11 cellular contexts compared by ENCODE assay signal in genomic region chr1:202618387-202619022, GRCh38.
DNase-seq lines count a peak whose midpoint lies in the region; ATAC-seq and TF ChIP-seq lines count a peak whose summit lies in the region.
"Had no signal": no experiment of that assay in that cellular context is flagged by ENCODE, and none has a peak within 500 bp of the region (broad histone marks: within the 10 kb centered on the region; RNA-seq: fewer than 3 reads in every experiment).

No MANE protein-coding gene starts in this region.

- no peak for DNase-seq in activated naive CD4-positive, alpha-beta T cell treated with anti-CD3 and anti-CD28 coated beads, Interleukin-2, amount 50 U/mL, for 72 hours (ENCODE audit: low spot score in 2 of 2)
- DNase-seq in activated naive CD4-positive, alpha-beta T cell treated with anti-CD3 and anti-CD28 coated beads, Interleukin-2, amount 50 U/mL, for 16 hours: no peak
- peak; percentile 37 for DNase-seq in HPDE6-E6E7 (ENCODE audit: extremely low spot score)
- DNase-seq in endodermal cell: peak; percentile 59
- no peak for DNase-seq in lower lobe of right lung
- DNase-seq in NCI-H82 treated with DMSO at 0.1 percent for 48 hours (lab: John Stamatoyannopoulos, UW; ENCODE audit: unreplicated experiment): no peak
- DNase-seq in esophagus squamous epithelium (lab: John Stamatoyannopoulos, UW): no peak
- DNase-seq: H9 had no signal

- H3K4me3 ChIP-seq in endodermal cell (ENCODE audit: low read length) (no peak overlapping the region), subcutaneous abdominal adipose tissue (ENCODE audit: low read depth in 1 of 5, low read length in 5 of 5) (no peak overlapping the region), lower lobe of right lung (no peak overlapping the region), esophagus squamous epithelium (no peak overlapping the region)
- H3K4me3 ChIP-seq: skin epidermis had no signal

- H3K4me1 ChIP-seq in endodermal cell (ENCODE audit: control insufficient read depth, insufficient read depth, low read length) (peaks cover 4% of the 10 kb centered on the region), subcutaneous abdominal adipose tissue (ENCODE audit: control insufficient read depth in 5 of 5, insufficient read depth in 5 of 5, low read length in 5 of 5) (peaks cover 3 to 50% (median 42%) of the 10 kb centered on the region in 5 donors), lower lobe of right lung (peaks cover 24% of the 10 kb centered on the region), esophagus squamous epithelium (peaks cover 12 to 41% (median 26%) of the 10 kb centered on the region in 3 donors)

- H3K36me3 ChIP-seq in endodermal cell (ENCODE audit: control insufficient read depth, insufficient read depth, low read length) (no peaks in the 10 kb centered on the region), subcutaneous abdominal adipose tissue (ENCODE audit: control insufficient read depth in 5 of 5, insufficient read depth in 5 of 5, low read length in 5 of 5) (no peaks in the 10 kb centered on the region), lower lobe of right lung (no peaks in the 10 kb centered on the region), esophagus squamous epithelium (no peaks in the 10 kb centered on the region)

- intact Hi-C loops in lower lobe of right lung (cut with DNase I): no loop called here
- intact Hi-C loops in esophagus squamous epithelium (cut with DNase I): no loop called here

- H3K36me3 Mint-ChIP-seq in activated naive CD4-positive, alpha-beta T cell treated with anti-CD3 and anti-CD28 coated beads, Interleukin-2, amount 50 U/mL, for 72 hours: no peaks in the 10 kb centered on the region
- H3K36me3 Mint-ChIP-seq in endodermal cell (ENCODE audit: low read depth): peaks cover 6% of the 10 kb centered on the region

- H3K27me3 ChIP-seq in endodermal cell (ENCODE audit: control insufficient read depth, insufficient read depth, low read length, poor library complexity, severe bottlenecking) (no peaks in the 10 kb centered on the region), subcutaneous abdominal adipose tissue (ENCODE audit: control insufficient read depth in 5 of 5, insufficient read depth in 4 of 5, low read length in 5 of 5) (peaks cover 0 to 6% (median 0%) of the 10 kb centered on the region in 5 donors), lower lobe of right lung (ENCODE audit: low read depth) (peaks cover 31% of the 10 kb centered on the region), esophagus squamous epithelium (peaks cover 0 to 43% (median 0%) of the 10 kb centered on the region in 4 donors)

- H3K9me3 Mint-ChIP-seq in activated naive CD4-positive, alpha-beta T cell treated with anti-CD3 and anti-CD28 coated beads, Interleukin-2, amount 50 U/mL, for 72 hours: no peaks in the 10 kb centered on the region
- H3K9me3 Mint-ChIP-seq in endodermal cell: peaks cover 2% of the 10 kb centered on the region

- no peaks in the 10 kb centered on the region for H3K27me3 Mint-ChIP-seq in endodermal cell (ENCODE audit: insufficient read depth)

- 40 to 73% methylated on average over 2 to 8 of the region's 8 CpGs for WGBS in endodermal cell (ENCODE audit: insufficient coverage in 1 of 2, insufficient read length in 1 of 2), 2 experiments
- WGBS in esophagus squamous epithelium, 2 donors: 35 to 37% methylated on average over 6 to 8 of the region's 8 CpGs

- H3K9ac ChIP-seq in endodermal cell (ENCODE audit: extremely low read depth, low read length, poor library complexity, severe bottlenecking): no peak overlapping the region
- no peak overlapping the region for H3K9ac ChIP-seq in subcutaneous abdominal adipose tissue (ENCODE audit: low read length in 5 of 5)

- ATAC-seq in activated naive CD4-positive, alpha-beta T cell treated with anti-CD3 and anti-CD28 coated beads, Interleukin-2, amount 50 U/mL, for 72 hours: peak; percentile 23 to 58
- ATAC-seq in lower lobe of right lung: no peak

- peaks cover 32% of the 10 kb centered on the region for H3K4me1 Mint-ChIP-seq in endodermal cell

- H3K27ac Mint-ChIP-seq in activated naive CD4-positive, alpha-beta T cell treated with anti-CD3 and anti-CD28 coated beads, Interleukin-2, amount 50 U/mL, for 72 hours: no peak overlapping the region
- H3K27ac Mint-ChIP-seq in endodermal cell: no peak overlapping the region
- H3K27ac Mint-ChIP-seq: B cell had no signal

- TF ChIP-seq POLR2A in esophagus squamous epithelium (IDR thresholded peaks at IDR 0.05): no peak

- TF ChIP-seq CTCF in endodermal cell (conservative IDR thresholded peaks at IDR 0.05): no peak
- no peak for TF ChIP-seq CTCF in lower lobe of right lung (IDR thresholded peaks at IDR 0.05)
- no peak for TF ChIP-seq CTCF in esophagus squamous epithelium (IDR thresholded peaks at IDR 0.05)

- H3K4me3 Mint-ChIP-seq in endodermal cell: no peak overlapping the region
- H3K4me3 Mint-ChIP-seq: B cell, H9 had no signal

- H3K27ac ChIP-seq in endodermal cell (ENCODE audit: low read depth, low read length) (no peak overlapping the region), subcutaneous abdominal adipose tissue (ENCODE audit: low read depth, low read length) (peak overlapping the region; percentile 30), lower lobe of right lung (no peak overlapping the region), esophagus squamous epithelium (peak overlapping the region in 2 of 4 donors; percentile 6 to 49)
- H3K27ac ChIP-seq: skin epidermis had no signal

- H3K9me3 ChIP-seq in endodermal cell (ENCODE audit: control insufficient read depth, low read length): no peaks in the 10 kb centered on the region
- no peaks in the 10 kb centered on the region for H3K9me3 ChIP-seq in subcutaneous abdominal adipose tissue (ENCODE audit: control insufficient read depth in 5 of 5, low read length in 5 of 5)
- no peaks in the 10 kb centered on the region for H3K9me3 ChIP-seq in lower lobe of right lung
- no peaks in the 10 kb centered on the region for H3K9me3 ChIP-seq in esophagus squamous epithelium

Comparison
In these comparisons a context has a peak if more than half of its experiments do, and no peak if none do; other contexts are left out.
1. ATAC-seq: peak in activated naive CD4-positive, alpha-beta T cell treated with anti-CD3 and anti-CD28 coated beads, Interleukin-2, amount 50 U/mL, for 72 hours (2 of 2); none in lower lobe of right lung (0 of 2).
2. DNase-seq: peak in HPDE6-E6E7 (single experiment) and endodermal cell (single experiment); none in activated naive CD4-positive, alpha-beta T cell treated with anti-CD3 and anti-CD28 coated beads, Interleukin-2, amount 50 U/mL, for 72 hours (0 of 2), activated naive CD4-positive, alpha-beta T cell treated with anti-CD3 and anti-CD28 coated beads, Interleukin-2, amount 50 U/mL, for 16 hours (single experiment), lower lobe of right lung (single experiment), NCI-H82 treated with DMSO at 0.1 percent for 48 hours (single experiment) and esophagus squamous epithelium (single experiment).